ENCODE assay signal across 28 cellular contexts in the genomic region with DNA sequence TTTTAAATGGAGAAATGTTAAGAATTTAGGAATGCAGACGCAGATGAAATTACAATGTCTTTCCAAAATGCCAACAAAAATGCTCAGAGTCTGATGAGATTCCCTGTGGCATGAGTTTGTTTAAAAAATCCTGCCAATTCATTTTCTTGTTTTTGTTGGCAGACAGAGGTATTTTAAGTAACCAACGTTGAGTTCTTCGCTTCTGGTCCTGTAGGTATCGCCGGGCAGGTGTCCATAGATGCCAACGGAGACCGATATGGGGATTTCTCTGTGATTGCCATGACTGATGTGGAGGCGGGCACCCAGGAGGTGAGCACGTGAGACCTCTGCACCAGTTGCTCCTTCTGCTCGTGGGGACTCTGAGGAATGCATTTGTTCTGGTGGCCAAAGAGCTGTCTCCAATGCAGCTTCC.
DNase-seq lines count a peak whose midpoint lies in the region; TF ChIP-seq lines count a peak whose summit lies in the region.
"Had no signal": no experiment of that assay in that cellular context is flagged by ENCODE, and none has a peak within 500 bp of the region (broad histone marks: within the 10 kb centered on the region; RNA-seq: fewer than 3 reads in every experiment).

No MANE protein-coding gene starts in this region.

- TF ChIP-seq POLR2A in suprapubic skin (IDR thresholded peaks at IDR 0.05), result no peak

- no peak for TF ChIP-seq CTCF in suprapubic skin (IDR thresholded peaks at IDR 0.05)

- DNase-seq in Caki2 (ENCODE audit: low read depth), result peak; percentile 44
- peak in 1 of 2 experiments; percentile 63 for DNase-seq in SJSA1 (ENCODE audit: low read depth in 1 of 2, low spot score in 2 of 2)
- DNase-seq in dedifferentiated amniotic fluid mesenchymal stem cell (ENCODE audit: extremely low spot score), result peak; percentile 71
- DNase-seq in HUDEP-2 (lab: John Stamatoyannopoulos, UW; ENCODE audit: unreplicated experiment in 76 of 76), result no peak
- no peak for DNase-seq in suprapubic skin (ENCODE audit: low spot score in 2 of 2)
- no peak for DNase-seq in stimulated activated CD4-positive, alpha-beta T cell treated with anti-CD3 and anti-CD28 coated beads, Interleukin-1b, Interleukin-23, amount 100 ng/mL, for 48 hours
- DNase-seq in RPMI8226, result no peak
- DNase-seq: activated CD4-positive, alpha-beta T cell treated with anti-CD3 and anti-CD28 coated beads, Interleukin-2, amount 50 U/mL, for 4 hours; activated naive CD4-positive, alpha-beta T cell; activated T-cell treated with anti-CD3 and anti-CD28 coated beads, Interleukin-2, amount 50 U/mL, for 72 hours; Calu3; cortex of kidney; endodermal cell; HFFc6; naive thymus-derived CD8-positive, alpha-beta T cell; NCI-H1048; NCI-H187; NCI-H2171 treated with DMSO at 0.1 percent for 48 hours; NCI-H524 treated with DMSO at 0.1 percent for 48 hours; occipital lobe; Peyer's patch; SIG-M5; stimulated activated CD8-positive, alpha-beta memory T cell treated with anti-CD3 and anti-CD28 coated beads, Interleukin-4, amount 100 ng/mL, for 48 hours; stimulated activated naive CD8-positive, alpha-beta T cell treated with anti-CD3 and anti-CD28 coated beads, Interleukin-15, amount 100 ng/mL, for 72 hours; T-cell had no signal

- H3K27ac ChIP-seq in SJSA1, result peak overlapping the region; percentile 70
- H3K27ac ChIP-seq in suprapubic skin, result no peak overlapping the region
- H3K27ac ChIP-seq: C4-2B, HL-60, Peyer's patch had no signal

- TF ChIP-seq EP300 in suprapubic skin (IDR thresholded peaks at IDR 0.05), result no peak

- H3K9me3 ChIP-seq in SJSA1 (replicated peaks) (no peaks in the 10 kb centered on the region), skeletal muscle satellite cell (replicated peaks; ENCODE audit: low read length) (peaks cover 9% of the 10 kb centered on the region), suprapubic skin (no peaks in the 10 kb centered on the region)
- H3K9me3 ChIP-seq: Peyer's patch had no signal

- peaks cover 26% of the 10 kb centered on the region for H3K4me1 ChIP-seq in SJSA1 (replicated peaks)
- peaks cover 32% of the 10 kb centered on the region for H3K4me1 ChIP-seq in skeletal muscle satellite cell (ENCODE audit: control insufficient read depth, insufficient read depth, low read length)
- no peaks in the 10 kb centered on the region for H3K4me1 ChIP-seq in suprapubic skin
- H3K4me1 ChIP-seq: Peyer's patch had no signal

- H3K4me3 ChIP-seq in SJSA1 (no peak overlapping the region), skeletal muscle satellite cell (ENCODE audit: low read length) (peak overlapping the region; percentile 33), suprapubic skin (no peak overlapping the region)
- H3K4me3 ChIP-seq: Peyer's patch had no signal

- no peaks in the 10 kb centered on the region for H3K36me3 ChIP-seq in SJSA1
- H3K36me3 ChIP-seq in skeletal muscle satellite cell (ENCODE audit: insufficient read depth, low read length), result no peaks in the 10 kb centered on the region
- H3K36me3 ChIP-seq in suprapubic skin, result no peaks in the 10 kb centered on the region
- H3K36me3 ChIP-seq: Peyer's patch had no signal

- no peaks in the 10 kb centered on the region for H3K27me3 ChIP-seq in SJSA1 (replicated peaks)
- no peaks in the 10 kb centered on the region for H3K27me3 ChIP-seq in skeletal muscle satellite cell (ENCODE audit: control insufficient read depth, insufficient read depth, low read length)
- no peaks in the 10 kb centered on the region for H3K27me3 ChIP-seq in suprapubic skin
- H3K27me3 ChIP-seq: Peyer's patch had no signal

- H3K4me2 ChIP-seq in skeletal muscle satellite cell (ENCODE audit: low read length), result peak overlapping the region; percentile 63

- WGBS in suprapubic skin, result 67% methylated on average over 10 of the region's 10 CpGs

- H3K9ac ChIP-seq in skeletal muscle satellite cell (ENCODE audit: low read depth, low read length), result peak overlapping the region; percentile 73

- in situ Hi-C loops in Caki2 (cut with HindIII; ENCODE audit: low pct_unique_long_range_greater_than_20kb, low sequenced_read_pairs), result no loop called here

Comparison
In these comparisons a context has a peak if more than half of its experiments do, and no peak if none do; other contexts are left out.
1. DNase-seq: peak in Caki2 (single experiment) and dedifferentiated amniotic fluid mesenchymal stem cell (single experiment); none in HUDEP-2 (0 of 76), suprapubic skin (0 of 2), stimulated activated CD4-positive, alpha-beta T cell treated with anti-CD3 and anti-CD28 coated beads, Interleukin-1b, Interleukin-23, amount 100 ng/mL, for 48 hours (single experiment) and RPMI8226 (single experiment).